In genomic region chr1:84301759-84302380, GRCh38 we compare ENCODE assay signal across 8 cellular contexts. TPM values are rescaled to one million over a fixed set of nuclear protein-coding genes. Genes with fewer than 3 reads are reported as not detected.
A peak's percentile ranks its signal among the peaks of the same experiment; 100 is the strongest.
DNase-seq lines count a peak whose midpoint lies in the region; ATAC-seq, FAIRE-seq and TF ChIP-seq lines count a peak whose summit lies in the region.

No MANE protein-coding gene starts in this region.

- no peak for TF ChIP-seq CTCF in Panc1 (IDR thresholded peaks at IDR 0.05)
- no peak for TF ChIP-seq CTCF in fibroblast of pulmonary artery (IDR thresholded peaks at IDR 0.05; ENCODE audit: low read length, missing control alignments)
- TF ChIP-seq CTCF in right lobe of liver (IDR thresholded peaks at IDR 0.05) = no peak

- H3K27me3 ChIP-seq in Panc1 (ENCODE audit: control insufficient read depth, insufficient read depth, low read length) (no peaks in the 10 kb centered on the region), small intestine (ENCODE audit: control insufficient read depth in 2 of 2, insufficient read depth in 2 of 2, low read length in 2 of 2) (no peaks in the 10 kb centered on the region), right lobe of liver (no peaks in the 10 kb centered on the region)

- intact Hi-C loops in Panc1 (cut with micrococcal nuclease; ENCODE audit: unreplicated experiment) (loop anchor here (5.0 kb wide), 2 partner anchors 130 to 140 kb away; no protein-coding TSS in a partner anchor), right lobe of liver (cut with DNase I) (no loop called here)

- ATAC-seq in Panc1 = no peak
- ATAC-seq in right lobe of liver = no peak

- peaks cover 50% of the 10 kb centered on the region for H3K4me1 ChIP-seq in Panc1 (ENCODE audit: control insufficient read depth, insufficient read depth, low read length)
- H3K4me1 ChIP-seq in small intestine (ENCODE audit: control insufficient read depth in 2 of 2, insufficient read depth in 1 of 2, low read depth in 1 of 2, low read length in 1 of 2) = peaks cover 3 to 10% of the 10 kb centered on the region in 2 donors
- peaks cover 0 to 7% (median 0%) of the 10 kb centered on the region in 4 donors for H3K4me1 ChIP-seq in right lobe of liver

- H3K9me3 ChIP-seq in Panc1 (ENCODE audit: control insufficient read depth, insufficient read depth, low read depth, low read length) (no peaks in the 10 kb centered on the region), small intestine (ENCODE audit: control insufficient read depth, low read depth) (no peaks in the 10 kb centered on the region), right lobe of liver (no peaks in the 10 kb centered on the region)

- in situ Hi-C loops in Panc1 (cut with HindIII; ENCODE audit: low pct_unique_long_range_greater_than_20kb, low sequenced_read_pairs) = no loop called here

- 6 to 17% (median 13%) methylated on average over 6 of the region's 6 CpGs for WGBS in small intestine, 3 donors
- 18% methylated on average over 6 of the region's 6 CpGs for WGBS in right lobe of liver (ENCODE audit: insufficient coverage, low coverage, low lambda C conversion rate, missing lambda C conversion rate)

- peak; percentile 72 for DNase-seq in NCI-H2029 treated with DMSO at 0.1 percent for 48 hours (lab: John Stamatoyannopoulos, UW)
- DNase-seq in NCI-H2029 (lab: John Stamatoyannopoulos, UW) = no peak
- DNase-seq in Panc1 (ENCODE audit: low read depth, low spot score) = no peak
- no peak for DNase-seq in fibroblast of pulmonary artery (ENCODE audit: low read depth)
- DNase-seq in small intestine = peak; percentile 26
- no peak for DNase-seq in NCI-H128 (lab: John Stamatoyannopoulos, UW; ENCODE audit: unreplicated experiment)
- DNase-seq in right lobe of liver = no peak
- DNase-seq in NAMALWA (ENCODE audit: low spot score) = no peak

- FAIRE-seq in small intestine (lab: Jason Lieb, UNC) = no peak

- TF ChIP-seq POLR2A in right lobe of liver (IDR thresholded peaks at IDR 0.05) = no peak

- H3K4me3 ChIP-seq in Panc1 (ENCODE audit: low read depth in 2 of 2, low read length in 2 of 2) (peak overlapping the region; percentile 37 to 67; a peak in 3 of 4 replicates), fibroblast of pulmonary artery (replicated peaks; ENCODE audit: low read depth, low read length) (peak overlapping the region; percentile 21), small intestine (ENCODE audit: low read depth in 1 of 2, low read length in 2 of 2) (peak overlapping the region in 1 of 2 donors; percentile 11), right lobe of liver (no peak overlapping the region)

- CTCF ChIA-PET in Panc1 (lab: Charles Lee) = no interaction called here

- H3K27ac ChIP-seq in Panc1 (ENCODE audit: low read length) (peak overlapping the region; percentile 79), small intestine (ENCODE audit: low read depth in 1 of 2, low read length in 1 of 2) (no peak overlapping the region), right lobe of liver (no peak overlapping the region)

- POLR2A ChIA-PET in Panc1 (lab: Charles Lee) = interaction anchor here (0.7 to 1.3 kb wide), 2 partner anchors 12 to 134 kb away, joined by 6 to 9 read pairs; no protein-coding TSS in a partner anchor

- BruUV-seq in Panc1 (replicated peaks; lab: Mats Ljungman, UMichigan) = no TSS peak

- H3K36me3 ChIP-seq in Panc1 (ENCODE audit: control insufficient read depth, insufficient read depth, low read length) = no peaks in the 10 kb centered on the region
- H3K36me3 ChIP-seq in small intestine (ENCODE audit: control insufficient read depth in 2 of 2, insufficient read depth in 2 of 2, low read length in 2 of 2) = no peaks in the 10 kb centered on the region
- no peaks in the 10 kb centered on the region for H3K36me3 ChIP-seq in right lobe of liver

RNA-seq across cellular contexts. Expression of gene SAMD13, which starts 0.4 kb away (rescaled TPM):
- 2.2 TPM for total RNA-seq in Panc1 (2021; ENCODE audit: unreplicated experiment)
- polyA plus RNA-seq in Panc1 (2012; ENCODE audit: insufficient read length) = 1.0 TPM
- polyA plus RNA-seq in small intestine = 1 to 10 TPM; 2.2 to 5.0 (median 4.3) TPM
- under 1 TPM in 3 of 6 experiments, not detected in 3; 0.40 to 0.68 (median 0.47) TPM for total RNA-seq in right lobe of liver

Comparison
In these comparisons a context has a peak if more than half of its experiments do, and no peak if none do; other contexts are left out.
1. DNase-seq: peak in NCI-H2029 treated with DMSO at 0.1 percent for 48 hours (single experiment) and small intestine (single experiment); none in NCI-H2029 (single experiment), Panc1 (single experiment), fibroblast of pulmonary artery (single experiment), NCI-H128 (single experiment), right lobe of liver (0 of 3) and NAMALWA (single experiment).
2. H3K4me3 ChIP-seq: peak in Panc1 (2 of 2) and fibroblast of pulmonary artery (single experiment); none in right lobe of liver (0 of 3).